ENCODE assay signal across 10 cellular contexts in genomic region chr4:75490155-75490554, GRCh38. TPM values are rescaled to one million over a fixed set of nuclear protein-coding genes. Genes with fewer than 3 reads are reported as not detected.
DNase-seq lines count a peak whose midpoint lies in the region; ATAC-seq and TF ChIP-seq lines count a peak whose summit lies in the region.
"Had no signal": no experiment of that assay in that cellular context is flagged by ENCODE, and none has a peak within 500 bp of the region (broad histone marks: within the 10 kb centered on the region; RNA-seq: fewer than 3 reads in every experiment).

No MANE protein-coding gene starts in this region.

- ATAC-seq in HG03354 (IDR thresholded peaks at IDR 0.05; ENCODE audit: poor library complexity, severe bottlenecking, unreplicated experiment) = no peak
- ATAC-seq: activated T-cell treated with anti-CD3 and anti-CD28 coated beads, Interleukin-2, amount 50 U/mL, for 4 hours; esophagus mucosa had no signal

- H3K4me1 Mint-ChIP-seq in nephron progenitor cell (no peaks in the 10 kb centered on the region), immature natural killer cell (peaks cover 1 to 19% of the 10 kb centered on the region in 2 donors)

- H3K27ac Mint-ChIP-seq in nephron progenitor cell = no peak overlapping the region
- peak overlapping the region in 1 of 6 donors; percentile 10 for H3K27ac Mint-ChIP-seq in immature natural killer cell

- DNase-seq in GM13977 (ENCODE audit: low spot score) (no peak), NCI-H2227 treated with DMSO at 0.1 percent for 48 hours (lab: John Stamatoyannopoulos, UW) (peak; percentile 24), dermis blood vessel endothelial cell (peak; percentile 32), nephron progenitor cell (no peak), immature natural killer cell (no peak), SIG-M5 treated with dmso at 0.1 percent for 504 hours (lab: John Stamatoyannopoulos, UW; ENCODE audit: unreplicated experiment) (no peak), activated T-cell treated with anti-CD3 and anti-CD28 coated beads for 4 hours (no peak)
- DNase-seq: activated T-cell treated with anti-CD3 and anti-CD28 coated beads, Interleukin-2, amount 50 U/mL, for 4 hours had no signal

- peak; percentile 22 for TF ChIP-seq CTCF in GM13977 (IDR thresholded peaks at IDR 0.05; ENCODE audit: extremely low read depth, insufficient read depth, missing control alignments)
- TF ChIP-seq CTCF in nephron progenitor cell (IDR thresholded peaks at IDR 0.05) = peak; percentile 11

- no peak overlapping the region for H3K4me3 Mint-ChIP-seq in nephron progenitor cell
- H3K4me3 Mint-ChIP-seq in immature natural killer cell = no peak overlapping the region
- H3K4me3 Mint-ChIP-seq: activated T-cell treated with anti-CD3 and anti-CD28 coated beads, Interleukin-2, amount 50 U/mL, for 4 hours had no signal

- H3K27me3 Mint-ChIP-seq in nephron progenitor cell (ENCODE audit: low read depth, poor library complexity) = no peaks in the 10 kb centered on the region
- no peaks in the 10 kb centered on the region for H3K27me3 Mint-ChIP-seq in immature natural killer cell (ENCODE audit: low read depth in 3 of 3)

- peaks cover 17% of the 10 kb centered on the region for H3K36me3 Mint-ChIP-seq in nephron progenitor cell (ENCODE audit: low read depth)
- peaks cover 4 to 25% (median 9%) of the 10 kb centered on the region in 3 donors for H3K36me3 Mint-ChIP-seq in immature natural killer cell

- in situ Hi-C loops in GM13977 (cut with MboI; ENCODE audit: low pct_unique_long_range_greater_than_20kb, low sequenced_read_pairs, unreplicated experiment) = no loop called here

- H3K9me3 Mint-ChIP-seq in nephron progenitor cell (no peaks in the 10 kb centered on the region), immature natural killer cell (no peaks in the 10 kb centered on the region)
- H3K9me3 Mint-ChIP-seq: activated T-cell treated with anti-CD3 and anti-CD28 coated beads, Interleukin-2, amount 50 U/mL, for 4 hours had no signal

RNA-seq across cellular contexts. Expression of gene RCHY1, which starts 24.0 kb away (rescaled TPM):
- 49.7 and 53.2 TPM in 2 replicates for total RNA-seq in dermis blood vessel endothelial cell
- 10 to 100 TPM; 31.8 to 39.0 (median 34.5) TPM for polyA plus RNA-seq in immature natural killer cell

RNA-seq across cellular contexts. Expression of gene THAP6, which starts 24.1 kb away (rescaled TPM):
- total RNA-seq in dermis blood vessel endothelial cell = 6.1 and 9.3 TPM in 2 replicates
- 10 to 100 TPM in 1 of 3 donors, 1 to 10 TPM in 2; 4.8 to 10.3 (median 7.5) TPM for polyA plus RNA-seq in immature natural killer cell

Comparison
In these comparisons a context has a peak if more than half of its experiments do, and no peak if none do; other contexts are left out.
1. DNase-seq: peak in NCI-H2227 treated with DMSO at 0.1 percent for 48 hours (single experiment) and dermis blood vessel endothelial cell (single experiment); none in GM13977 (single experiment), nephron progenitor cell (single experiment), immature natural killer cell (0 of 3), SIG-M5 treated with dmso at 0.1 percent for 504 hours (single experiment) and activated T-cell treated with anti-CD3 and anti-CD28 coated beads for 4 hours (single experiment).